Comparison of ENCODE assay signal across 1 cellular context in the genomic region with DNA sequence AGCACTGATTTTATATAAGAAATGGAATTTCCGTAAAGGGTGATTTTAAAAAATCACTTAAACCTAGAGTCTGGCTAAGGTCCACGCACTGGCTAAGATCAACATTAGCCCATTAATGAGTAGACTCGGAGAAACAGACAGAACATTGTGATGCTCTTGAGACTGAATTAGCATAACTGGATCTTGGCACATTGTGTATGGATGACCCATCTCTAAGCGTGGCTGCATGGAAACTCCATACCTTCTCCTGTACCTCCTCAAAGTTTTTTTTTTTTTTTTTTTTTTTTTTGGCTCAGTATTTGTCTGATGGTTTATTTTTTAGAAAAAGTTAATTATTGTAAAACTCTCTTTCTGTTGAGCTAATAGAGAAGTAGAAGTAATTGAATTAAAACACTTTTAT.
TF ChIP-seq lines count a peak whose summit lies in the region.

No MANE protein-coding gene starts in this region.

TF ChIP-seq in GM23338, 12 proteins besides CTCF, POLR2A, EP300 and RAD21 (continued from another document):
- TF ChIP-seq, protein P1, sequence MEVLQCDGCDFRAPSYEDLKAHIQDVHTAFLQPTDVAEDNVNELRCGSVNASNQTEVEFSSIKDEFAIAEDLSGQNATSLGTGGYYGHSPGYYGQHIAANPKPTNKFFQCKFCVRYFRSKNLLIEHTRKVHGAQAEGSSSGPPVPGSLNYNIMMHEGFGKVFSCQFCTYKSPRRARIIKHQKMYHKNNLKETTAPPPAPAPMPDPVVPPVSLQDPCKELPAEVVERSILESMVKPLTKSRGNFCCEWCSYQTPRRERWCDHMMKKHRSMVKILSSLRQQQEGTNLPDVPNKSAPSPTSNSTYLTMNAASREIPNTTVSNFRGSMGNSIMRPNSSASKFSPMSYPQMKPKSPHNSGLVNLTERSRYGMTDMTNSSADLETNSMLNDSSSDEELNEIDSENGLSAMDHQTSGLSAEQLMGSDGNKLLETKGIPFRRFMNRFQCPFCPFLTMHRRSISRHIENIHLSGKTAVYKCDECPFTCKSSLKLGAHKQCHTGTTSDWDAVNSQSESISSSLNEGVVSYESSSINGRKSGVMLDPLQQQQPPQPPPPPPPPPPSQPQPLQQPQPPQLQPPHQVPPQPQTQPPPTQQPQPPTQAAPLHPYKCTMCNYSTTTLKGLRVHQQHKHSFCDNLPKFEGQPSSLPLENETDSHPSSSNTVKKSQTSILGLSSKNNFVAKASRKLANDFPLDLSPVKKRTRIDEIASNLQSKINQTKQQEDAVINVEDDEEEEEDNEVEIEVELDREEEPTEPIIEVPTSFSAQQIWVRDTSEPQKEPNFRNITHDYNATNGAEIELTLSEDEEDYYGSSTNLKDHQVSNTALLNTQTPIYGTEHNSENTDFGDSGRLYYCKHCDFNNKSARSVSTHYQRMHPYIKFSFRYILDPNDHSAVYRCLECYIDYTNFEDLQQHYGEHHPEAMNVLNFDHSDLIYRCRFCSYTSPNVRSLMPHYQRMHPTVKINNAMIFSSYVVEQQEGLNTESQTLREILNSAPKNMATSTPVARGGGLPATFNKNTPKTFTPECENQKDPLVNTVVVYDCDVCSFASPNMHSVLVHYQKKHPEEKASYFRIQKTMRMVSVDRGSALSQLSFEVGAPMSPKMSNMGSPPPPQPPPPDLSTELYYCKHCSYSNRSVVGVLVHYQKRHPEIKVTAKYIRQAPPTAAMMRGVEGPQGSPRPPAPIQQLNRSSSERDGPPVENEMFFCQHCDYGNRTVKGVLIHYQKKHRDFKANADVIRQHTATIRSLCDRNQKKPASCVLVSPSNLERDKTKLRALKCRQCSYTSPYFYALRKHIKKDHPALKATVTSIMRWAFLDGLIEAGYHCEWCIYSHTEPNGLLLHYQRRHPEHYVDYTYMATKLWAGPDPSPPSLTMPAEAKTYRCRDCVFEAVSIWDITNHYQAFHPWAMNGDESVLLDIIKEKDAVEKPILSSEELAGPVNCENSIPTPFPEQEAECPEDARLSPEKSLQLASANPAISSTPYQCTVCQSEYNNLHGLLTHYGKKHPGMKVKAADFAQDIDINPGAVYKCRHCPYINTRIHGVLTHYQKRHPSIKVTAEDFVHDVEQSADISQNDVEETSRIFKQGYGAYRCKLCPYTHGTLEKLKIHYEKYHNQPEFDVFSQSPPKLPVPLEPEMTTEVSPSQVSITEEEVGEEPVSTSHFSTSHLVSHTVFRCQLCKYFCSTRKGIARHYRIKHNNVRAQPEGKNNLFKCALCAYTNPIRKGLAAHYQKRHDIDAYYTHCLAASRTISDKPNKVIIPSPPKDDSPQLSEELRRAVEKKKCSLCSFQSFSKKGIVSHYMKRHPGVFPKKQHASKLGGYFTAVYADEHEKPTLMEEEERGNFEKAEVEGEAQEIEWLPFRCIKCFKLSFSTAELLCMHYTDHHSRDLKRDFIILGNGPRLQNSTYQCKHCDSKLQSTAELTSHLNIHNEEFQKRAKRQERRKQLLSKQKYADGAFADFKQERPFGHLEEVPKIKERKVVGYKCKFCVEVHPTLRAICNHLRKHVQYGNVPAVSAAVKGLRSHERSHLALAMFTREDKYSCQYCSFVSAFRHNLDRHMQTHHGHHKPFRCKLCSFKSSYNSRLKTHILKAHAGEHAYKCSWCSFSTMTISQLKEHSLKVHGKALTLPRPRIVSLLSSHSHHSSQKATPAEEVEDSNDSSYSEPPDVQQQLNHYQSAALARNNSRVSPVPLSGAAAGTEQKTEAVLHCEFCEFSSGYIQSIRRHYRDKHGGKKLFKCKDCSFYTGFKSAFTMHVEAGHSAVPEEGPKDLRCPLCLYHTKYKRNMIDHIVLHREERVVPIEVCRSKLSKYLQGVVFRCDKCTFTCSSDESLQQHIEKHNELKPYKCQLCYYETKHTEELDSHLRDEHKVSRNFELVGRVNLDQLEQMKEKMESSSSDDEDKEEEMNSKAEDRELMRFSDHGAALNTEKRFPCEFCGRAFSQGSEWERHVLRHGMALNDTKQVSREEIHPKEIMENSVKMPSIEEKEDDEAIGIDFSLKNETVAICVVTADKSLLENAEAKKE (CRISPR knock-in tag; IDR thresholded peaks at IDR 0.05): no peak
